Comparison of ENCODE assay signal across 1 cellular context in the genomic region with DNA sequence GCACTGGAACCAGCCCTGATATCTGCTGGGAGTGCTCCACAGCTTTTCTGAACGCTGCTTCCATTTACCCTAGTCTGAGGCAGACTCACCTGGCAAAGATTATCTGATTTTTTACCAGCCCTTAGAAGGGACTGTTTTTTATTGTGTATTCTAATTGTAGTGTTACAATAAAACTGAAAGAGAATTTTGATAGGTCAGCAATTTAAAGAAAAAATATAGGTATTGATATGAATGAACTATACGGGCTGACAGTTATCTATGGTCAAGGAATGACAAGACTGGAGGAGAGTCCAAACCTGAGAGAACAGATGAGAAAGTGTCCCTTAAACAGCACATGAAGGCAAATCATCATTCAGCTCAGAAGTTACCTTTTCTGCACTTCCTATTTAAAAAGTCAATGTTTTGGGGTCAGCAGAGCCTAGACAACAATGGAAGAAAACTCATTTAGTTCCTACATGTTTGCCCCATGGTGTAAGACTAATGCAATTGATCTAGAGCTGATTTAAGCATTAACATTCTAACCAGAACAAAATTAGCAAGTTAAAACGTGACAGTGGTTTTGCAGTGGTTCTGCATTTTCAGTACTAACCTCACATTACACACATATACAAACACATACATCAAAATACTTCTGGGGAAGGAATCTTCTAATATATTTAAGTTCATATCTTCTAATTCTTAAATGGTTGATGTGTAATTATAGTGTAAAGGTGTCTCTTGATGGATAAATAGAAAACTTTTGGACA.
TF ChIP-seq lines count a peak whose summit lies in the region.

No MANE protein-coding gene starts in this region.

TF ChIP-seq in HepG2, 621 proteins besides CTCF, POLR2A, EP300 and RAD21 (continued from another document):
- TF ChIP-seq, protein P1, sequence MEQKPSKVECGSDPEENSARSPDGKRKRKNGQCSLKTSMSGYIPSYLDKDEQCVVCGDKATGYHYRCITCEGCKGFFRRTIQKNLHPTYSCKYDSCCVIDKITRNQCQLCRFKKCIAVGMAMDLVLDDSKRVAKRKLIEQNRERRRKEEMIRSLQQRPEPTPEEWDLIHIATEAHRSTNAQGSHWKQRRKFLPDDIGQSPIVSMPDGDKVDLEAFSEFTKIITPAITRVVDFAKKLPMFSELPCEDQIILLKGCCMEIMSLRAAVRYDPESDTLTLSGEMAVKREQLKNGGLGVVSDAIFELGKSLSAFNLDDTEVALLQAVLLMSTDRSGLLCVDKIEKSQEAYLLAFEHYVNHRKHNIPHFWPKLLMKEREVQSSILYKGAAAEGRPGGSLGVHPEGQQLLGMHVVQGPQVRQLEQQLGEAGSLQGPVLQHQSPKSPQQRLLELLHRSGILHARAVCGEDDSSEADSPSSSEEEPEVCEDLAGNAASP (CRISPR knock-in tag; IDR thresholded peaks at IDR 0.05; ENCODE audit: borderline replicate concordance), result no peak
- no peak for TF ChIP-seq ATM (IDR thresholded peaks at IDR 0.05; ENCODE audit: borderline replicate concordance)
- TF ChIP-seq MATR3 (CRISPR knock-in tag; IDR thresholded peaks at IDR 0.05), result no peak
- TF ChIP-seq ZNF556 (CRISPR knock-in tag; IDR thresholded peaks at IDR 0.05; ENCODE audit: borderline replicate concordance), result no peak
- no peak for TF ChIP-seq TIGD3 (CRISPR knock-in tag; IDR thresholded peaks at IDR 0.05; ENCODE audit: borderline replicate concordance)
- no peak for TF ChIP-seq ZNF17 (CRISPR knock-in tag; IDR thresholded peaks at IDR 0.05)
- TF ChIP-seq MAFF (IDR thresholded peaks at IDR 0.05; ENCODE audit: low read depth, low read length), result peak; percentile 86
- TF ChIP-seq ZNF75D (CRISPR knock-in tag; IDR thresholded peaks at IDR 0.05; ENCODE audit: borderline replicate concordance), result no peak
